In genomic region chr6:35386989-35387388, GRCh38 we compare ENCODE assay signal across 37 cellular contexts. TPM values are rescaled to one million over a fixed set of nuclear protein-coding genes. Genes with fewer than 3 reads are reported as not detected.
A peak's percentile ranks its signal among the peaks of the same experiment; 100 is the strongest.
DNase-seq lines count a peak whose midpoint lies in the region; ATAC-seq, FAIRE-seq and TF ChIP-seq lines count a peak whose summit lies in the region.
"Had no signal": no experiment of that assay in that cellular context is flagged by ENCODE, and none has a peak within 500 bp of the region (broad histone marks: within the 10 kb centered on the region; RNA-seq: fewer than 3 reads in every experiment).

No MANE protein-coding gene starts in this region.

- no peak overlapping the region for H3K4me2 ChIP-seq in H1 (ENCODE audit: insufficient read depth in 1 of 2, low read depth in 2 of 2, low read length in 2 of 2)

- WGBS in H1 (ENCODE audit: extremely low coverage in 1 of 2, insufficient coverage in 1 of 2, insufficient read length in 1 of 2, insufficient replicate concordance in 2 of 2, low coverage in 1 of 2, low lambda C conversion rate in 2 of 2, missing lambda C conversion rate in 1 of 2), 2 experiments = 87% methylated on average over 4 of the region's 4 CpGs; no CpG with 5 or more reads in 1 of the 2 experiments
- 82 to 92% methylated on average over 4 of the region's 4 CpGs for WGBS in thyroid gland, 2 donors

- H3K79me1 ChIP-seq in H1 (ENCODE audit: low read depth, low read length) = peaks cover 2% of the 10 kb centered on the region; the same call in 1 of the 2 replicates

- peaks cover 31% of the 10 kb centered on the region for H3K36me3 Mint-ChIP-seq in activated naive CD8-positive, alpha-beta T cell treated with anti-CD3 and anti-CD28 coated beads, Interleukin-2, amount 10 ng/mL, durations not matched to agents 7 days and 5 days
- H3K36me3 Mint-ChIP-seq in activated naive CD8-positive, alpha-beta T cell treated with anti-CD3 and anti-CD28 coated beads for 36 hours = peaks cover 8% of the 10 kb centered on the region
- H3K36me3 Mint-ChIP-seq: natural killer cell treated with Interleukin-12 subunit alpha and Interleukin-12 subunit beta and Interleukin-15 and Interleukin-18, amount 100 ng/mL, for 72 hours had no signal

- intact Hi-C loops in thyroid gland (cut with DNase I) (no loop called here), Right ventricle myocardium superior (cut with DNase I) (no loop called here)

- H4K5ac ChIP-seq in H1 (ENCODE audit: insufficient read length, low read depth, low read length) = no peak overlapping the region

- H3K4me1 ChIP-seq in H1 (replicated peaks in 1 of 4; ENCODE audit: control insufficient read depth in 3 of 4, insufficient read depth in 4 of 4, low read length in 3 of 4) = no peaks in the 10 kb centered on the region
- peaks cover 22 to 28% of the 10 kb centered on the region in 2 donors for H3K4me1 ChIP-seq in thyroid gland

- no peak overlapping the region; the same call in 1 of the 2 replicates for H2BK12ac ChIP-seq in H1 (ENCODE audit: low read depth, low read length)

- H2BK15ac ChIP-seq in H1 (ENCODE audit: low read length) = no peak overlapping the region

- no peak overlapping the region for H3K14ac ChIP-seq in H1 (ENCODE audit: insufficient read length)

- H3K4ac ChIP-seq in H1 (replicated peaks; ENCODE audit: insufficient read length, low read depth, low read length) = no peak overlapping the region

- no peak overlapping the region for H2AFZ ChIP-seq in H1 (ENCODE audit: low read length)

- DNase-seq in activated naive CD8-positive, alpha-beta T cell treated with anti-CD3 and anti-CD28 coated beads, Interleukin-2, amount 10 ng/mL, durations not matched to agents 7 days and 5 days = no peak
- DNase-seq in activated naive CD8-positive, alpha-beta T cell treated with anti-CD3 and anti-CD28 coated beads for 36 hours = no peak
- no peak for DNase-seq in H1 (ENCODE audit: low read depth in 1 of 2, low spot score in 2 of 2)
- no peak for DNase-seq in thyroid gland
- DNase-seq in Right ventricle myocardium superior = no peak
- DNase-seq in CD1c-positive myeloid dendritic cell (ENCODE audit: extremely low spot score) = no peak
- no peak for DNase-seq in stimulated activated CD4-positive, alpha-beta T cell treated with anti-CD3 and anti-CD28 coated beads, Interleukin-2, amount 100 ng/mL, for 48 hours
- DNase-seq: 8988T; activated CD4-positive, CD25-positive, alpha-beta regulatory T cell; activated CD8-positive, alpha-beta memory T cell treated with anti-CD3 and anti-CD28 coated beads, Interleukin-2, amount 10 ng/mL, durations not matched to agents 7 days and 5 days; activated gamma-delta T cell; activated naive CD8-positive, alpha-beta T cell treated with anti-CD3 and anti-CD28 coated beads, Interleukin-2, amount 50 U/mL, for 24 hours; activated T-cell treated with anti-CD3 and anti-CD28 coated beads, Interleukin-2, amount 50 U/mL, for 4 hours; AML-193; CD8-positive, alpha-beta T cell; central memory CD4-positive, alpha-beta T cell; DMS 273 treated with DMSO at 0.1 percent for 48 hours; foreskin fibroblast; heart left ventricle; mucosa of descending colon; NCI-H1092 treated with DMSO at 0.1 percent for 48 hours; NCI-H1694 treated with DMSO at 0.1 percent for 48 hours; NCI-H2171; NCI-H510A; occipital lobe; psoas muscle; RPMI8226; stimulated activated CD4-positive, alpha-beta T cell treated with anti-CD3 and anti-CD28 coated beads, Interleukin-4, amount 100 ng/mL, for 24 hours; substantia nigra; T-cell; upper lobe of left lung had no signal

- no peak overlapping the region for H2AK5ac ChIP-seq in H1 (ENCODE audit: low read depth, low read length)

- TF ChIP-seq POLR2A in H1 (IDR thresholded peaks at IDR 0.05; ENCODE audit: control extremely low read depth in 1 of 2, low read depth in 2 of 2, low read length in 2 of 2) (no peak), thyroid gland (IDR thresholded peaks at IDR 0.05) (no peak)

- H3K4me3 ChIP-seq in H1 (ENCODE audit: extremely low read depth in 1 of 4, insufficient read depth in 2 of 4, low read depth in 3 of 4, low read length in 4 of 4) = no peak overlapping the region
- H3K4me3 ChIP-seq in thyroid gland (replicated peaks in 1 of 3) = no peak overlapping the region
- H3K4me3 ChIP-seq: heart left ventricle, lung, mucosa of descending colon, psoas muscle, upper lobe of left lung had no signal

- H3K27ac Mint-ChIP-seq in activated naive CD8-positive, alpha-beta T cell treated with anti-CD3 and anti-CD28 coated beads, Interleukin-2, amount 10 ng/mL, durations not matched to agents 7 days and 5 days = peak overlapping the region; percentile 63
- H3K27ac Mint-ChIP-seq in activated naive CD8-positive, alpha-beta T cell treated with anti-CD3 and anti-CD28 coated beads for 36 hours = no peak overlapping the region
- H3K27ac Mint-ChIP-seq: activated CD8-positive, alpha-beta memory T cell treated with anti-CD3 and anti-CD28 coated beads, Interleukin-2, amount 10 ng/mL, durations not matched to agents 7 days and 5 days; activated naive CD8-positive, alpha-beta T cell treated with anti-CD3 and anti-CD28 coated beads, Interleukin-2, amount 50 U/mL, for 24 hours; CD8-positive, alpha-beta T cell; natural killer cell treated with Interleukin-12 subunit alpha and Interleukin-12 subunit beta and Interleukin-15 and Interleukin-18, amount 100 ng/mL, for 72 hours; T-cell had no signal

- no peaks in the 10 kb centered on the region for H3K27me3 Mint-ChIP-seq in activated naive CD8-positive, alpha-beta T cell treated with anti-CD3 and anti-CD28 coated beads, Interleukin-2, amount 10 ng/mL, durations not matched to agents 7 days and 5 days
- no peaks in the 10 kb centered on the region for H3K27me3 Mint-ChIP-seq in activated naive CD8-positive, alpha-beta T cell treated with anti-CD3 and anti-CD28 coated beads for 36 hours
- H3K27me3 Mint-ChIP-seq: activated CD8-positive, alpha-beta memory T cell treated with anti-CD3 and anti-CD28 coated beads, Interleukin-2, amount 10 ng/mL, durations not matched to agents 7 days and 5 days; activated naive CD8-positive, alpha-beta T cell treated with anti-CD3 and anti-CD28 coated beads, Interleukin-2, amount 50 U/mL, for 24 hours; natural killer cell treated with Interleukin-12 subunit alpha and Interleukin-12 subunit beta and Interleukin-15 and Interleukin-18, amount 100 ng/mL, for 72 hours; T-cell had no signal

- TF ChIP-seq RAD21 in H1 (IDR thresholded peaks at IDR 0.05 in 1 of 2, conservative IDR thresholded peaks at IDR 0.05 in 1 of 2; ENCODE audit: low read depth in 2 of 2, low read length in 2 of 2) = no peak; a peak in 1 of 4 replicates

- no peak for TF ChIP-seq EP300 in H1 (IDR thresholded peaks at IDR 0.05; ENCODE audit: borderline replicate concordance in 1 of 2, low read depth in 2 of 2, low read length in 2 of 2)

- no peak overlapping the region for H3K56ac ChIP-seq in H1 (replicated peaks; ENCODE audit: insufficient read length, low read depth, low read length)

- ATAC-seq in activated naive CD8-positive, alpha-beta T cell treated with anti-CD3 and anti-CD28 coated beads, Interleukin-2, amount 10 ng/mL, durations not matched to agents 7 days and 5 days (ENCODE audit: low read depth) = no peak
- ATAC-seq in Right ventricle myocardium superior (ENCODE audit: poor library complexity) = no peak
- ATAC-seq: activated CD8-positive, alpha-beta memory T cell treated with anti-CD3 and anti-CD28 coated beads, Interleukin-2, amount 10 ng/mL, durations not matched to agents 7 days and 5 days; activated naive CD8-positive, alpha-beta T cell treated with anti-CD3 and anti-CD28 coated beads, Interleukin-2, amount 50 U/mL, for 24 hours; activated T-cell treated with anti-CD3 and anti-CD28 coated beads, Interleukin-2, amount 50 U/mL, for 4 hours; CD8-positive, alpha-beta T cell; esophagus mucosa; heart left ventricle; mucosa of descending colon; natural killer cell treated with Interleukin-12 subunit alpha and Interleukin-12 subunit beta and Interleukin-15 and Interleukin-18, amount 100 ng/mL, for 72 hours; psoas muscle; T-cell had no signal

- H4K91ac ChIP-seq in H1 (replicated peaks; ENCODE audit: insufficient read length, low read length) = no peak overlapping the region

- H3K4me3 Mint-ChIP-seq in activated naive CD8-positive, alpha-beta T cell treated with anti-CD3 and anti-CD28 coated beads, Interleukin-2, amount 10 ng/mL, durations not matched to agents 7 days and 5 days = no peak overlapping the region
- no peak overlapping the region for H3K4me3 Mint-ChIP-seq in activated naive CD8-positive, alpha-beta T cell treated with anti-CD3 and anti-CD28 coated beads for 36 hours
- H3K4me3 Mint-ChIP-seq: activated CD8-positive, alpha-beta memory T cell treated with anti-CD3 and anti-CD28 coated beads, Interleukin-2, amount 10 ng/mL, durations not matched to agents 7 days and 5 days; activated naive CD8-positive, alpha-beta T cell treated with anti-CD3 and anti-CD28 coated beads, Interleukin-2, amount 50 U/mL, for 24 hours; activated T-cell treated with anti-CD3 and anti-CD28 coated beads, Interleukin-2, amount 50 U/mL, for 4 hours; CD8-positive, alpha-beta T cell; natural killer cell treated with Interleukin-12 subunit alpha and Interleukin-12 subunit beta and Interleukin-15 and Interleukin-18, amount 100 ng/mL, for 72 hours; T-cell had no signal

- H3K27me3 ChIP-seq in H1 (replicated peaks in 1 of 4; ENCODE audit: control insufficient read depth in 3 of 4, extremely low read depth in 1 of 4, insufficient read depth in 3 of 4, low read length in 3 of 4) = no peaks in the 10 kb centered on the region
- H3K27me3 ChIP-seq in thyroid gland = no peaks in the 10 kb centered on the region
- H3K27me3 ChIP-seq: heart left ventricle, upper lobe of left lung had no signal

- no peak overlapping the region for H2BK20ac ChIP-seq in H1 (ENCODE audit: low read length)

- no peak overlapping the region; the same call in 1 of the 2 replicates for H2BK5ac ChIP-seq in H1 (ENCODE audit: low read depth, low read length)

- H4K8ac ChIP-seq in H1 (ENCODE audit: extremely low read depth, insufficient read depth, low read length) = no peak overlapping the region; the same call in 1 of the 2 replicates

- H3K4me1 Mint-ChIP-seq in activated naive CD8-positive, alpha-beta T cell treated with anti-CD3 and anti-CD28 coated beads, Interleukin-2, amount 10 ng/mL, durations not matched to agents 7 days and 5 days = peaks cover 31% of the 10 kb centered on the region
- H3K4me1 Mint-ChIP-seq in activated naive CD8-positive, alpha-beta T cell treated with anti-CD3 and anti-CD28 coated beads for 36 hours = peaks cover 20% of the 10 kb centered on the region

- H3K23ac ChIP-seq in H1 (ENCODE audit: insufficient read length) = no peak overlapping the region

- H3K9me3 Mint-ChIP-seq in activated naive CD8-positive, alpha-beta T cell treated with anti-CD3 and anti-CD28 coated beads, Interleukin-2, amount 10 ng/mL, durations not matched to agents 7 days and 5 days = peaks cover 3% of the 10 kb centered on the region
- H3K9me3 Mint-ChIP-seq in activated naive CD8-positive, alpha-beta T cell treated with anti-CD3 and anti-CD28 coated beads for 36 hours = peaks cover 3% of the 10 kb centered on the region
- H3K9me3 Mint-ChIP-seq: activated T-cell treated with anti-CD3 and anti-CD28 coated beads, Interleukin-2, amount 50 U/mL, for 4 hours; natural killer cell treated with Interleukin-12 subunit alpha and Interleukin-12 subunit beta and Interleukin-15 and Interleukin-18, amount 100 ng/mL, for 72 hours; T-cell had no signal

- H3K79me2 ChIP-seq in H1 (ENCODE audit: control insufficient read depth in 1 of 2, insufficient read depth in 2 of 2, low read length in 2 of 2) = no peaks in the 10 kb centered on the region; a peak in 1 of 4 replicates

- H3K23me2 ChIP-seq in H1 (ENCODE audit: low read depth, low read length) = no peaks in the 10 kb centered on the region

- FAIRE-seq in H1 (lab: Jason Lieb, UNC) = no peak
- FAIRE-seq: astrocyte, GM12891 had no signal

- H3K18ac ChIP-seq in H1 (ENCODE audit: extremely low read depth, low read length) = no peak overlapping the region

- no peaks in the 10 kb centered on the region for H4K20me1 ChIP-seq in H1 (replicated peaks in 1 of 2; ENCODE audit: control insufficient read depth in 1 of 2, insufficient read depth in 2 of 2, low read length in 2 of 2)

- CTCF ChIA-PET in H1 (lab: Charles Lee; ENCODE audit: partially characterized antibody) = interaction anchor here (0.7 to 1.7 kb wide), 2 partner anchors 9 to 15 kb away, joined by 3 to 8 read pairs; no protein-coding TSS in a partner anchor

- peaks cover 7 to 11% of the 10 kb centered on the region in 2 experiments for H3K9me3 ChIP-seq in H1 (ENCODE audit: insufficient read depth in 2 of 2, low read depth in 1 of 2, low read length in 1 of 2)
- H3K9me3 ChIP-seq in thyroid gland = no peaks in the 10 kb centered on the region
- H3K9me3 ChIP-seq: heart left ventricle, psoas muscle, upper lobe of left lung had no signal

- peaks cover 0 to 5% (median 0%) of the 10 kb centered on the region in 4 experiments; a peak in 1 of 8 replicates for H3K36me3 ChIP-seq in H1 (ENCODE audit: control insufficient read depth in 2 of 4, insufficient read depth in 4 of 4, low read length in 3 of 4)
- H3K36me3 ChIP-seq in thyroid gland = no peaks in the 10 kb centered on the region
- H3K36me3 ChIP-seq: heart left ventricle, upper lobe of left lung had no signal

- TF ChIP-seq CTCF in H1 (IDR thresholded peaks at IDR 0.05; ENCODE audit: control extremely low read depth in 1 of 3, insufficient read depth in 1 of 3, low read depth in 1 of 3, low read length in 3 of 3) (no peak), thyroid gland (IDR thresholded peaks at IDR 0.05) (no peak)

- H3K9ac ChIP-seq in H1 (replicated peaks in 1 of 4; ENCODE audit: extremely low read depth in 1 of 4, low read depth in 3 of 4, low read length in 3 of 4) = peak overlapping the region in 1 of 4 experiments; percentile 21; a peak in 1 of 7 replicates

- H3K27ac ChIP-seq in H1 (ENCODE audit: low read depth, low read length) (no peak overlapping the region), thyroid gland (peak overlapping the region in 2 of 3 donors; percentile 2 to 29)
- H3K27ac ChIP-seq: heart left ventricle, psoas muscle, upper lobe of left lung had no signal

- no peak overlapping the region for H2BK120ac ChIP-seq in H1 (replicated peaks; ENCODE audit: low read depth, low read length)

- POLR2A ChIA-PET in activated naive CD8-positive, alpha-beta T cell treated with anti-CD3 and anti-CD28 coated beads, Interleukin-2, amount 10 ng/mL, durations not matched to agents 7 days and 5 days (lab: Charles Lee) = no interaction called here
- POLR2A ChIA-PET in H1 (lab: Charles Lee; ENCODE audit: partially characterized antibody) = interaction anchor here (1.6 kb wide), 1 partner anchor 39 kb away, joined by 3 read pairs; no protein-coding TSS in a partner anchor

RNA-seq across cellular contexts. Expression of gene PPARD, which starts 44.6 kb away (rescaled TPM):
- total RNA-seq in activated naive CD8-positive, alpha-beta T cell treated with anti-CD3 and anti-CD28 coated beads, Interleukin-2, amount 10 ng/mL, durations not matched to agents 7 days and 5 days = 10 to 100 TPM; 43.0 to 45.9 TPM
- total RNA-seq in activated naive CD8-positive, alpha-beta T cell treated with anti-CD3 and anti-CD28 coated beads for 36 hours = 10 to 100 TPM; 17.0 to 17.8 TPM
- polyA plus RNA-seq in PFSK-1 (2012; ENCODE audit: insufficient read length, low read depth) = 26.6 TPM
- total RNA-seq in H1 (2021; fragmentation: NEBNext Ultra II Directional; extraction: Animal tissue kit (Norgen Biotek cat#: 25700)) = 14.9 and 16.9 TPM in 2 replicates
- polyA plus RNA-seq in H1 (2011; rRNA removed) = 14.6 and 18.9 TPM in 2 replicates
- 11.9 TPM for polyA plus RNA-seq in H1 (2011; cell fraction: cytosol; rRNA removed)
- polyA plus RNA-seq in H1 (2011; cell fraction: nucleus; rRNA removed) = 12.8 TPM
- 10.5 to 16.1 TPM (median 14.7 TPM) in 4 replicates for polyA plus RNA-seq in H1 (2012, experiment 1 of 2)
- 11.9 TPM for polyA plus RNA-seq in H1 (2012, experiment 2 of 2)
- 10.8 TPM for polyA plus RNA-seq in H1 (2013, experiment 1 of 2)
- 10.5 TPM for polyA plus RNA-seq in H1 (2013, experiment 2 of 2)
- polyA minus RNA-seq in H1 (2011; rRNA and poly(A)+ RNA removed) = 6.6 and 10.4 TPM in 2 replicates
- polyA minus RNA-seq in H1 (2011; cell fraction: cytosol; rRNA and poly(A)+ RNA removed) = 7.1 TPM
- 6.8 TPM for polyA minus RNA-seq in H1 (2011; cell fraction: nucleus; rRNA and poly(A)+ RNA removed)
- total RNA-seq in thyroid gland (10 to 100 TPM; 17.3 to 40.3 (median 35.9) TPM), Right ventricle myocardium superior (12.8 TPM)
